Comparison of ENCODE assay signal across 10 cellular contexts in genomic region chr1:101566883-101567538, GRCh38.
"Had no signal": no experiment of that assay in that cellular context is flagged by ENCODE, and none has a peak within 500 bp of the region (broad histone marks: within the 10 kb centered on the region; RNA-seq: fewer than 3 reads in every experiment).

No MANE protein-coding gene starts in this region.

- H3K27ac ChIP-seq: coronary artery, foreskin keratinocyte, neutrophil, right atrium auricular region, sigmoid colon, skin epidermis had no signal

- H3K4me1 Mint-ChIP-seq: naive thymus-derived CD8-positive, alpha-beta T cell had no signal

- H3K9me3 Mint-ChIP-seq: type B pancreatic cell had no signal

- H3K36me3 ChIP-seq: neutrophil, right atrium auricular region, sigmoid colon had no signal

- DNase-seq: sigmoid colon had no signal

- H3K4me3 ChIP-seq: coronary artery, right atrium auricular region, sigmoid colon, skin epidermis had no signal

- H3K36me3 Mint-ChIP-seq: type B pancreatic cell had no signal

- H3K4me3 Mint-ChIP-seq: endodermal cell; naive thymus-derived CD8-positive, alpha-beta T cell; type B pancreatic cell had no signal

- H3K4me1 ChIP-seq: foreskin keratinocyte, right atrium auricular region, sigmoid colon had no signal

- H3K27ac Mint-ChIP-seq: endodermal cell; naive thymus-derived CD8-positive, alpha-beta T cell; type B pancreatic cell had no signal

- FAIRE-seq: urothelium cell line had no signal

- H3K9me3 ChIP-seq: neutrophil, sigmoid colon had no signal

- H3K27me3 ChIP-seq: foreskin keratinocyte, neutrophil, right atrium auricular region, sigmoid colon had no signal
